35 cellular contexts compared by ENCODE assay signal in the genomic region with DNA sequence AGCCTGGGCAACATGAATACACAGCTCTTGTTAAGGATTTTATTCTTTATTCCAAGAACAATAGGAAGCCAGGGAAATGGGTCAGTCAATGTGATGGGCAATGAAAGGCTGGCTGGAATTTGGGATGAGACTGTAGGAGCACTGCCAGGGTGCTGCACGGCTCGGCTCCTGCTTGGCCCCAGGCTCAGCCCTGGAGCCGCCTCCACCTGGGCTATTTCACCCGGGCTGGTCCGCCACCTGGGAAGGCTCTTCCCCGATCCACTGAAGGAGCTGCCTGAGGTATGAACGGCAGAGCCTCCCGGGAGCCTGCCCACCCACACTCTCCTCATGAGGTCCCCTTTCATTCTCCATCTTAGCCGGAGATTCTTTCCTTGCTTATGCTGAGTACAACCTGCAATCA.
"Had no signal": no experiment of that assay in that cellular context is flagged by ENCODE, and none has a peak within 500 bp of the region (broad histone marks: within the 10 kb centered on the region; RNA-seq: fewer than 3 reads in every experiment).

No MANE protein-coding gene starts in this region.

- H3K9ac ChIP-seq: KMS-11 had no signal

- H3K4me2 ChIP-seq: KMS-11 had no signal

- DNase-seq: Karpas-422, Kasumi-1, KG1, MG63, MM.1S, MV-4-11, NCI-H1048, NCI-H1092, NCI-H1092 treated with DMSO at 0.1 percent for 48 hours, NCI-H1105, NCI-H1105 treated with DMSO at 0.1 percent for 48 hours, NCI-H1417, NCI-H1417 treated with DMSO at 0.1 percent for 48 hours, NCI-H1436, NCI-H1436 treated with DMSO at 0.1 percent for 48 hours, NCI-H146, NCI-H1694, NCI-H1694 treated with DMSO at 0.1 percent for 48 hours, NCI-H187, NCI-H187 treated with DMSO at 0.1 percent for 48 hours, NCI-H1930, NCI-H2029, NCI-H2029 treated with DMSO at 0.1 percent for 48 hours, NCI-H2081, NCI-H2081 treated with DMSO at 0.1 percent for 48 hours, NCI-H2107, NCI-H2171, NCI-H2171 treated with DMSO at 0.1 percent for 48 hours, NCI-H2227 treated with DMSO at 0.1 percent for 48 hours, NCI-H226, NCI-H345, NCI-H446, NCI-H446 treated with DMSO at 0.1 percent for 48 hours, NCI-H510A had no signal

- H3K36me3 ChIP-seq: MG63 had no signal

- H3K9me3 ChIP-seq: MG63 had no signal

- H3K27me3 ChIP-seq: MG63 had no signal

- H3K27ac ChIP-seq: KMS-11 had no signal

- H3K4me3 ChIP-seq: MG63 had no signal
